10 cellular contexts compared by ENCODE assay signal in genomic region chr1:86156571-86157455, GRCh38. TPM values are rescaled to one million over a fixed set of nuclear protein-coding genes. Genes with fewer than 3 reads are reported as not detected.
A peak's percentile ranks its signal among the peaks of the same experiment; 100 is the strongest.
DNase-seq lines count a peak whose midpoint lies in the region; ATAC-seq, FAIRE-seq and TF ChIP-seq lines count a peak whose summit lies in the region.
"Had no signal": no experiment of that assay in that cellular context is flagged by ENCODE, and none has a peak within 500 bp of the region (broad histone marks: within the 10 kb centered on the region; RNA-seq: fewer than 3 reads in every experiment).

TSS of gene COL24A1 (minus strand) at chr1:86156772. CDS start at chr1:86156396, 376 bp downstream.

- FAIRE-seq in kidney (lab: Jason Lieb, UNC), result no peak

- DNase-seq in DMS 273 (lab: John Stamatoyannopoulos, UW; ENCODE audit: unreplicated experiment) (peak; percentile 66), DMS 273 treated with DMSO at 0.1 percent for 48 hours (lab: John Stamatoyannopoulos, UW) (no peak), NCI-H2029 (lab: John Stamatoyannopoulos, UW) (peak; percentile 45), mammary epithelial cell (no peak), kidney (peak; percentile 73)
- peak; percentile 29 for DNase-seq in stimulated activated CD8-positive, alpha-beta memory T cell treated with anti-CD3 and anti-CD28 coated beads, Interleukin-4, amount 100 ng/mL, for 48 hours

- H3K4me3 ChIP-seq in mammary epithelial cell (replicated peaks in 1 of 3; ENCODE audit: insufficient read depth in 1 of 3, low read depth in 2 of 3, low read length in 3 of 3) (peak within 1 kb of the TSS in 1 of 3 experiments; percentile 21), kidney (ENCODE audit: low read length in 2 of 2) (peak within 1 kb of the TSS; percentile 52 to 54)

- 17% methylated on average over 28 of the region's 52 CpGs for whole genome bisulfite sequencing in mammary epithelial cell (ENCODE audit: low coverage, missing lambda C conversion rate)

- H3K36me3 ChIP-seq in mammary epithelial cell (ENCODE audit: insufficient read depth, low read length), result no peaks in the 10 kb centered on the region
- no peaks in the 10 kb centered on the region for H3K36me3 ChIP-seq in kidney (ENCODE audit: control insufficient read depth in 1 of 2, insufficient read depth in 2 of 2, low read length in 2 of 2)

- CTCF ChIA-PET in mammary epithelial cell (lab: Charles Lee; ENCODE audit: low non-redundant PET), result no interaction called here

- BruUV-seq in mammary epithelial cell (replicated peaks; lab: Mats Ljungman, UMichigan), result no TSS peak

- dilution Hi-C loops in mammary epithelial cell (cut with HindIII; ENCODE audit: low sequenced_read_pairs), result no loop called here

- H3K9me3 ChIP-seq in mammary epithelial cell (replicated peaks; ENCODE audit: insufficient read depth, low read length) (no peaks in the 10 kb centered on the region), kidney (ENCODE audit: control insufficient read depth in 1 of 2, low read length in 2 of 2) (no peaks in the 10 kb centered on the region)

- ATAC-seq in HG02623 (IDR thresholded peaks at IDR 0.05; ENCODE audit: unreplicated experiment) (no peak), HG03354 (IDR thresholded peaks at IDR 0.05; ENCODE audit: poor library complexity, severe bottlenecking, unreplicated experiment) (no peak)

- H3K4me1 ChIP-seq in mammary epithelial cell (ENCODE audit: insufficient read depth, low read length), result peaks cover 20% of the 10 kb centered on the region
- peaks cover 0 to 11% of the 10 kb centered on the region in 2 donors for H3K4me1 ChIP-seq in kidney (ENCODE audit: control insufficient read depth in 1 of 2, insufficient read depth in 1 of 2, low read depth in 1 of 2, low read length in 2 of 2)

- TF ChIP-seq CTCF in mammary epithelial cell (conservative IDR thresholded peaks at IDR 0.05 in 1 of 2, IDR thresholded peaks at IDR 0.05 in 1 of 2; ENCODE audit: extremely low read depth in 1 of 2, insufficient read depth in 1 of 2, low read depth in 1 of 2, low read length in 2 of 2) (no peak), kidney (IDR thresholded peaks at IDR 0.05; ENCODE audit: borderline replicate concordance, extremely low read depth, insufficient read depth) (no peak)

- in situ Hi-C loops in mammary epithelial cell (cut with MboI; ENCODE audit: low sequenced_read_pairs in 2 of 2), result no loop called here

- no peaks in the 10 kb centered on the region for H4K20me1 ChIP-seq in mammary epithelial cell (ENCODE audit: insufficient read depth, low read length)

- no peak within 1 kb of the TSS for H3K27ac ChIP-seq in mammary epithelial cell (ENCODE audit: insufficient read depth, low read depth, low read length)
- no peak within 1 kb of the TSS for H3K27ac ChIP-seq in kidney (ENCODE audit: low read depth in 2 of 2, low read length in 2 of 2)
- H3K27ac ChIP-seq: 22Rv1 had no signal

- H3K9ac ChIP-seq in mammary epithelial cell (ENCODE audit: insufficient read depth, low read length), result no peak within 1 kb of the TSS
- H3K9ac ChIP-seq in kidney (ENCODE audit: low read length in 2 of 2), result no peak within 1 kb of the TSS

- H2AFZ ChIP-seq in mammary epithelial cell (ENCODE audit: low read depth, low read length), result peak within 1 kb of the TSS; percentile 42

- no peaks in the 10 kb centered on the region for H3K79me2 ChIP-seq in mammary epithelial cell (ENCODE audit: insufficient read depth, low read length)

- peaks cover 34% of the 10 kb centered on the region for H3K27me3 ChIP-seq in mammary epithelial cell (ENCODE audit: insufficient read depth, low read length)

- intact Hi-C loops in mammary epithelial cell (cut with micrococcal nuclease), result no loop called here
- intact Hi-C loops in kidney (cut with DNase I), result no loop called here

- peak within 1 kb of the TSS; percentile 45 for H3K4me2 ChIP-seq in mammary epithelial cell (ENCODE audit: insufficient read depth, low read depth, low read length)

RNA-seq across cellular contexts. Expression of gene COL24A1, which starts in this region (rescaled TPM):
- total RNA-seq in mammary epithelial cell (not detected), kidney (0.54 TPM)
- polyA plus RNA-seq in mammary epithelial cell (not detected), kidney (ENCODE audit: insufficient read depth, low read depth, low replicate concordance) (0.47 TPM)
- polyA minus RNA-seq in mammary epithelial cell, result not detected
- total RNA-seq: T-helper 2 cell treated with Interferon-gamma antibody and Interleukin-4, amounts not matched to agents 100 ng/mL and 5 ng/mL, for 36 hours had no signal

Comparison
In these comparisons a context has a peak if more than half of its experiments do, and no peak if none do; other contexts are left out.
1. DNase-seq: peak in DMS 273 (single experiment), NCI-H2029 (single experiment) and stimulated activated CD8-positive, alpha-beta memory T cell treated with anti-CD3 and anti-CD28 coated beads, Interleukin-4, amount 100 ng/mL, for 48 hours (single experiment); none in DMS 273 treated with DMSO at 0.1 percent for 48 hours (single experiment) and mammary epithelial cell (single experiment).
2. Peak in DNase-seq and H3K4me3 ChIP-seq in kidney; RNA of the gene not detected or under 1 TPM.